ENCODE assay signal across 7 cellular contexts in the genomic region with DNA sequence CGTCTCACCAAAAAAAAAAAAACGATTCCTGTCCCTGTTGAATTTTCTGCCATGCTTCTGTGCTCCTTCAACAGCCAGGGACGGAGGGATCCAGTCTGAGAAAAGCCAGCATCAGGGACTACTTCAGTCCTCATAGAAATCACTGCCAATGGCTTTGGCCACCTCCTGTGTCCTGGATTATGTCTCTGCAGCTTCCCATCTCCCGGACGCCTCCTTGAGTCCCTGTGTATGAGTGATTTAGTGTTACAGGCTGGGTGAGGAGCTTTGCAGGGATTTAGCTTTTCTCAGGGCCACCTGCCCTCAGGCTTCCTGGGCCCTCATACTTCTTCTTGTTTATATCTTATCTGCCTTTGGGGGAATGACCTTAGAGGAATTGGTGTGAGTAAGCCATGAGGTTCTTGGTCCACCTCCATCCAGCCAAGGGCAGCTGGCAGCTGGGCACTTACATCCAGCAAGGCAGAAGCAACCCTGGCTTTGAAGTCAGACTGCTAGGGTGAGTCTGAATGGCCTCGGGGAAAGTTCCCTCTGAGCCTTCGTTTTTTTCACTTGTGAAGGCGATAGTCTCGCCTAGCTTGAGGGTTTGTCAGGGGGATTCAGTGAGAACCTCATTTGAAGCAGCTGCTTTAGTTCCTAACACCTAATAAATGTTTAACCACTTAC.
DNase-seq lines count a peak whose midpoint lies in the region; ATAC-seq and TF ChIP-seq lines count a peak whose summit lies in the region.
"Not testable (repeated sequence)": the region's sequence is repeated elsewhere in the genome, so short reads cannot be mapped to it uniquely, and the experiment has no call there.

No MANE protein-coding gene starts in this region.

- H3K36me3 ChIP-seq in heart left ventricle, result not testable (repeated sequence)

- not testable (repeated sequence) for ATAC-seq in activated B cell treated with CpG ODN at 0.5 μM for 24 hours (ENCODE audit: low read depth)
- peak in 3 of 4 donors; percentile 29 to 63 (median 53) for ATAC-seq in heart left ventricle
- ATAC-seq in sciatic nerve, result peak; percentile 38

- not testable (repeated sequence) for H3K4me1 ChIP-seq in heart left ventricle

- not testable (repeated sequence) for H3K27me3 Mint-ChIP-seq in activated B cell treated with CpG ODN at 0.5 μM for 24 hours

- not testable (repeated sequence) for H3K27me3 ChIP-seq in heart left ventricle

- in situ Hi-C loops in G401 (cut with HindIII; ENCODE audit: low sequenced_read_pairs), result not testable (repeated sequence)

- H3K9me3 Mint-ChIP-seq in activated B cell treated with CpG ODN at 0.5 μM for 24 hours, result not testable (repeated sequence)

- peak; percentile 13 for DNase-seq in DMS 273 (lab: John Stamatoyannopoulos, UW; ENCODE audit: unreplicated experiment)
- DNase-seq in G401 (ENCODE audit: low spot score), result peak; percentile 79
- DNase-seq in M059J (ENCODE audit: low read depth), result peak; percentile 76
- peak; percentile 28 for DNase-seq in NCI-H82 treated with DMSO at 0.1 percent for 48 hours (lab: John Stamatoyannopoulos, UW; ENCODE audit: unreplicated experiment)
- DNase-seq in activated B cell treated with CpG ODN at 0.5 μM for 24 hours; heart left ventricle; sciatic nerve (ENCODE audit: low spot score): not testable (repeated sequence)

- H3K27ac Mint-ChIP-seq in activated B cell treated with CpG ODN at 0.5 μM for 24 hours, result peak overlapping the region; percentile 85

- 76 to 90% (median 85%) methylated on average over 7 to 9 of the region's 9 CpGs for WGBS in heart left ventricle, 4 donors

- H3K9me3 ChIP-seq in heart left ventricle, result not testable (repeated sequence)

- not testable (repeated sequence) for H3K27ac ChIP-seq in heart left ventricle

- not testable (repeated sequence) for H3K4me3 ChIP-seq in heart left ventricle

- CTCF ChIA-PET in activated B cell treated with CpG ODN at 0.5 μM for 24 hours (lab: Charles Lee), result not testable (repeated sequence)

- TF ChIP-seq CTCF in activated B cell treated with CpG ODN at 0.5 μM for 24 hours (IDR thresholded peaks at IDR 0.05); heart left ventricle (IDR thresholded peaks at IDR 0.05): not testable (repeated sequence)

- POLR2A ChIA-PET in activated B cell treated with CpG ODN at 0.5 μM for 24 hours (lab: Charles Lee), result interaction anchor here (0.7 kb wide), 2 partner anchors 18 to 1118 kb away, joined by 4 to 6 read pairs; no protein-coding TSS in a partner anchor

- H3K36me3 Mint-ChIP-seq in activated B cell treated with CpG ODN at 0.5 μM for 24 hours (ENCODE audit: low read depth), result not testable (repeated sequence)

- peak overlapping the region; percentile 38 for H3K4me3 Mint-ChIP-seq in activated B cell treated with CpG ODN at 0.5 μM for 24 hours

- not testable (repeated sequence) for TF ChIP-seq POLR2A in heart left ventricle (IDR thresholded peaks at IDR 0.05)

- intact Hi-C loops in activated B cell treated with CpG ODN at 0.5 μM for 24 hours (cut with micrococcal nuclease); heart left ventricle (cut with DNase I); sciatic nerve (cut with DNase I): not testable (repeated sequence)

- H3K4me1 Mint-ChIP-seq in activated B cell treated with CpG ODN at 0.5 μM for 24 hours, result peaks cover 79% of the 10 kb centered on the region
